Comparison of ENCODE assay signal across 11 cellular contexts in the genomic region with DNA sequence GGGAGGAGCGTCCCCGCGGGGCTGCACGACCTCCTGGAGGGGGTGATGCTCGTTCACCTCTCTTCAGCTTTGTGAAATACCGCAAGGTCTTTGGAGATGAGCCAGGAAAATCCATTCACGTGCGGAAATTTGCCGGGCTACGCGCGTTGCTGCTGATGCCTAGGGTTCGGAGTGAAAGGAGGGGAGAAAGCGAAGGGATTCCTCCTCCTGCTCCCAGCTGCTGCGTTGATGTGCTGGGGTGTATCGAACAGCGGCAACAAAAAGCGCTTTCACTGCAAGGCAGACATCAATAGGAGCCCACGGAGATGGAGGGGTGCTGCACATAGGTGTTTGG. TPM values are rescaled to one million over a fixed set of nuclear protein-coding genes. Genes with fewer than 3 reads are reported as not detected.
DNase-seq lines count a peak whose midpoint lies in the region; ATAC-seq and TF ChIP-seq lines count a peak whose summit lies in the region.
"Had no signal": no experiment of that assay in that cellular context is flagged by ENCODE, and none has a peak within 500 bp of the region (broad histone marks: within the 10 kb centered on the region; RNA-seq: fewer than 3 reads in every experiment).

No MANE protein-coding gene starts in this region.

- peak overlapping the region; percentile 92 for H2AFZ ChIP-seq in parathyroid adenoma

- no peak overlapping the region for H3K9ac ChIP-seq in parathyroid adenoma

- no peak overlapping the region for H3K27ac Mint-ChIP-seq in CD4-positive, CD25-positive, alpha-beta regulatory T cell

- H3K9me3 ChIP-seq in CD4-positive, CD25-positive, alpha-beta regulatory T cell (ENCODE audit: control insufficient read depth in 2 of 2, low read length in 2 of 2) = no peaks in the 10 kb centered on the region
- H3K9me3 ChIP-seq in Panc1 (ENCODE audit: control insufficient read depth, insufficient read depth, low read depth, low read length) (no peaks in the 10 kb centered on the region), parathyroid adenoma (ENCODE audit: control insufficient read depth, low read length) (no peaks in the 10 kb centered on the region)
- H3K9me3 ChIP-seq: HAP-1, MG63 had no signal

- peak overlapping the region; percentile 84 for H3K4me2 ChIP-seq in parathyroid adenoma (ENCODE audit: low read length)

- peaks cover 16% of the 10 kb centered on the region for H3K27me3 ChIP-seq in CD4-positive, CD25-positive, alpha-beta regulatory T cell (ENCODE audit: control insufficient read depth, insufficient read depth, low read length)
- H3K27me3 ChIP-seq in Panc1 (ENCODE audit: control insufficient read depth, insufficient read depth, low read length) (peaks cover 50% of the 10 kb centered on the region), parathyroid adenoma (ENCODE audit: control insufficient read depth, insufficient read depth, low read length) (no peaks in the 10 kb centered on the region)
- H3K27me3 ChIP-seq: MG63 had no signal

- no peak for ATAC-seq in CD4-positive, CD25-positive, alpha-beta regulatory T cell (ENCODE audit: low read depth in 2 of 2)
- ATAC-seq in Panc1 (no peak), HG02840 (IDR thresholded peaks at IDR 0.05; ENCODE audit: low FRiP score, unreplicated experiment) (no peak)

- no peak overlapping the region for H3K4me3 ChIP-seq in CD4-positive, CD25-positive, alpha-beta regulatory T cell (ENCODE audit: low read depth, low read length)
- H3K4me3 ChIP-seq in Panc1 (ENCODE audit: low read depth in 2 of 2, low read length in 2 of 2) = peak overlapping the region; percentile 47 to 53
- H3K4me3 ChIP-seq in fibroblast of the aortic adventitia (ENCODE audit: low read depth, low read length) = peak overlapping the region; percentile 55
- H3K4me3 ChIP-seq in parathyroid adenoma (ENCODE audit: low read depth, low read length) = peak overlapping the region; percentile 61

- in situ Hi-C loops in Panc1 (cut with HindIII; ENCODE audit: low pct_unique_long_range_greater_than_20kb, low sequenced_read_pairs) = no loop called here

- no peaks in the 10 kb centered on the region for H3K36me3 ChIP-seq in CD4-positive, CD25-positive, alpha-beta regulatory T cell (ENCODE audit: control insufficient read depth, insufficient read depth, low read length)
- H3K36me3 ChIP-seq in Panc1 (ENCODE audit: control insufficient read depth, insufficient read depth, low read length) (no peaks in the 10 kb centered on the region), parathyroid adenoma (ENCODE audit: control insufficient read depth, insufficient read depth, low read length) (no peaks in the 10 kb centered on the region)
- H3K36me3 ChIP-seq: HAP-1, MG63 had no signal

- no peak for TF ChIP-seq CTCF in Panc1 (IDR thresholded peaks at IDR 0.05)
- TF ChIP-seq CTCF in fibroblast of the aortic adventitia (IDR thresholded peaks at IDR 0.05; ENCODE audit: insufficient read depth, low read length) = no peak
- no peak for TF ChIP-seq CTCF in parathyroid adenoma (IDR thresholded peaks at IDR 0.05)

- H3K4me1 Mint-ChIP-seq in CD4-positive, CD25-positive, alpha-beta regulatory T cell = peaks cover 0 to 27% (median 8%) of the 10 kb centered on the region in 4 donors

- peaks cover 21% of the 10 kb centered on the region for H3K4me1 ChIP-seq in CD4-positive, CD25-positive, alpha-beta regulatory T cell (ENCODE audit: control insufficient read depth, insufficient read depth, low read length, poor library complexity, severe bottlenecking)
- H3K4me1 ChIP-seq in Panc1 (ENCODE audit: control insufficient read depth, insufficient read depth, low read length) (peaks cover 6% of the 10 kb centered on the region), parathyroid adenoma (no peaks in the 10 kb centered on the region)

- intact Hi-C loops in Panc1 (cut with micrococcal nuclease; ENCODE audit: unreplicated experiment) = loop anchor here (5.0 kb wide), 1 partner anchor 735 kb away; no protein-coding TSS in a partner anchor

- H3K9me3 Mint-ChIP-seq in CD4-positive, CD25-positive, alpha-beta regulatory T cell = peaks cover 0 to 2% (median 0%) of the 10 kb centered on the region in 7 donors

- DNase-seq in CD4-positive, CD25-positive, alpha-beta regulatory T cell = no peak
- DNase-seq in Panc1 (ENCODE audit: low read depth, low spot score) (no peak), fibroblast of the aortic adventitia (ENCODE audit: low read depth) (no peak), CD1c-positive myeloid dendritic cell (ENCODE audit: extremely low spot score) (no peak), HT-29 (ENCODE audit: low spot score) (no peak), GF-D8 (lab: John Stamatoyannopoulos, UW) (no peak)
- DNase-seq: effector CD4-positive, alpha-beta T cell; MG63 had no signal

- peaks cover 59% of the 10 kb centered on the region for H3K27me3 Mint-ChIP-seq in CD4-positive, CD25-positive, alpha-beta regulatory T cell

- H3K27ac ChIP-seq in CD4-positive, CD25-positive, alpha-beta regulatory T cell (ENCODE audit: insufficient read depth, low read length, poor library complexity, severe bottlenecking) = no peak overlapping the region
- H3K27ac ChIP-seq in Panc1 (ENCODE audit: low read length) = no peak overlapping the region
- no peak overlapping the region for H3K27ac ChIP-seq in parathyroid adenoma

- no peaks in the 10 kb centered on the region for H3K36me3 Mint-ChIP-seq in CD4-positive, CD25-positive, alpha-beta regulatory T cell

- H3K79me2 ChIP-seq in parathyroid adenoma = no peaks in the 10 kb centered on the region

- CTCF ChIA-PET in Panc1 (lab: Charles Lee) = interaction anchor here (0.7 to 2.8 kb wide), 2 partner anchors 12 to 736 kb away, joined by 13 read pairs; no protein-coding TSS in a partner anchor

- H3K4me3 Mint-ChIP-seq in CD4-positive, CD25-positive, alpha-beta regulatory T cell = peak overlapping the region in 3 of 4 donors; percentile 34 to 82 (median 53)

- POLR2A ChIA-PET in Panc1 (lab: Charles Lee) = no interaction called here

- no TSS peak for BruUV-seq in Panc1 (replicated peaks; lab: Mats Ljungman, UMichigan)

RNA-seq across cellular contexts. Expression of gene B3GAT2, which starts 0.4 kb away (rescaled TPM):
- total RNA-seq in CD4-positive, CD25-positive, alpha-beta regulatory T cell = not detected
- polyA plus RNA-seq in CD4-positive, CD25-positive, alpha-beta regulatory T cell = under 1 TPM; 0.16 to 0.30 (median 0.22) TPM
- 0.05 TPM for total RNA-seq in Panc1 (2021; ENCODE audit: unreplicated experiment)
- 0.07 TPM for polyA plus RNA-seq in Panc1 (2012; ENCODE audit: insufficient read length)
- not detected in 2 replicates for total RNA-seq in fibroblast of the aortic adventitia (ENCODE audit: low replicate concordance)
- total RNA-seq in HT-29 (2014; rRNA removed; shearing (Covaris generic)) = not detected in 2 replicates
